ENCODE assay signal across 16 cellular contexts in genomic region chr2:31813016-31813415, GRCh38.
DNase-seq lines count a peak whose midpoint lies in the region; ATAC-seq, FAIRE-seq and TF ChIP-seq lines count a peak whose summit lies in the region.
"Had no signal": no experiment of that assay in that cellular context is flagged by ENCODE, and none has a peak within 500 bp of the region (broad histone marks: within the 10 kb centered on the region; RNA-seq: fewer than 3 reads in every experiment).

No MANE protein-coding gene starts in this region.

- intact Hi-C loops in natural killer cell (cut with micrococcal nuclease), result no loop called here
- intact Hi-C loops in aorta (cut with DNase I), result no loop called here

- H3K4me3 Mint-ChIP-seq in T-helper 17 cell (no peak overlapping the region), natural killer cell (no peak overlapping the region)
- H3K4me3 Mint-ChIP-seq: CD4-positive, CD25-positive, alpha-beta regulatory T cell had no signal

- POLR2A ChIA-PET in A549 (lab: Yijun Ruan, JAX), result interaction anchor here (0.6 kb wide), 1 partner anchor 14 kb away, joined by 3 read pairs; no protein-coding TSS in a partner anchor

- FAIRE-seq in A549 (lab: Jason Lieb, UNC) (no peak), GM18507 (lab: Jason Lieb, UNC) (peak; percentile 44)
- FAIRE-seq: H1 had no signal

- WGBS in A549 (ENCODE audit: missing lambda C conversion rate), result 75% methylated on average over 8 of the region's 8 CpGs
- WGBS in aorta, 2 donors, result 76 to 82% methylated on average over 8 of the region's 8 CpGs

- no peak for TF ChIP-seq RAD21 in A549 (conservative IDR thresholded peaks at IDR 0.05 in 1 of 2, IDR thresholded peaks at IDR 0.05 in 1 of 2)

- H3K4me1 ChIP-seq in A549, result peaks cover 24% of the 10 kb centered on the region
- no peaks in the 10 kb centered on the region for H3K4me1 ChIP-seq in aorta (ENCODE audit: control insufficient read depth in 1 of 2, insufficient read depth in 2 of 2, low read length in 2 of 2)

- H3K4me3 ChIP-seq in A549 (no peak overlapping the region), aorta (ENCODE audit: low read length in 2 of 2) (no peak overlapping the region)

- peak overlapping the region; percentile 62 for H3K4me2 ChIP-seq in A549

- CTCF ChIA-PET in A549 (lab: Yijun Ruan, JAX), result interaction anchor here (1.6 kb wide), 1 partner anchor 118 kb away, joined by 3 read pairs; no protein-coding TSS in a partner anchor

- H3K27me3 Mint-ChIP-seq in T-helper 17 cell (no peaks in the 10 kb centered on the region), natural killer cell (ENCODE audit: low read depth in 2 of 2) (peaks cover 0 to 5% of the 10 kb centered on the region in 2 donors)
- H3K27me3 Mint-ChIP-seq: CD4-positive, CD25-positive, alpha-beta regulatory T cell had no signal

- no peak for DNase-seq in A549 (ENCODE audit: low read depth in 1 of 2, low spot score in 1 of 2)
- DNase-seq in GM18507 (ENCODE audit: extremely low spot score, insufficient read length, low read depth), result no peak
- no peak for DNase-seq in T-helper 17 cell
- DNase-seq in natural killer cell, result no peak
- no peak for DNase-seq in aorta
- DNase-seq in NCI-H524 treated with DMSO at 0.1 percent for 48 hours (lab: John Stamatoyannopoulos, UW), result no peak
- DNase-seq: ACHN; CD4-positive, CD25-positive, alpha-beta regulatory T cell; KG1; NCI-H1092 treated with DMSO at 0.1 percent for 48 hours; NCI-H1930; NCI-H345; NCI-H69; PC-3 had no signal

- no peaks in the 10 kb centered on the region for H3K9me3 Mint-ChIP-seq in natural killer cell

- H3K27ac Mint-ChIP-seq in T-helper 17 cell (peak overlapping the region; percentile 87), natural killer cell (peak overlapping the region; percentile 80 to 81)

- TF ChIP-seq CTCF in A549 (IDR thresholded peaks at IDR 0.05) (no peak), natural killer cell (IDR thresholded peaks at IDR 0.05) (no peak)

- no peaks in the 10 kb centered on the region for H3K36me3 ChIP-seq in aorta (ENCODE audit: control insufficient read depth in 1 of 2, insufficient read depth in 2 of 2, low read length in 1 of 2)

- H3K9me3 ChIP-seq in A549 (no peaks in the 10 kb centered on the region), T-helper 17 cell (ENCODE audit: control insufficient read depth, low read length, poor library complexity, severe bottlenecking) (no peaks in the 10 kb centered on the region), aorta (ENCODE audit: control insufficient read depth, low read length) (no peaks in the 10 kb centered on the region)

- peaks cover 12% of the 10 kb centered on the region for H3K4me1 Mint-ChIP-seq in T-helper 17 cell
- H3K4me1 Mint-ChIP-seq in natural killer cell, result peaks cover 16 to 17% of the 10 kb centered on the region in 2 donors

- H3K27me3 ChIP-seq in aorta (ENCODE audit: control insufficient read depth in 1 of 2, insufficient read depth in 2 of 2, low read length in 1 of 2), result no peaks in the 10 kb centered on the region

- TF ChIP-seq EP300 in A549 (IDR thresholded peaks at IDR 0.05), result no peak

- H3K36me3 Mint-ChIP-seq in T-helper 17 cell (ENCODE audit: low read depth) (no peaks in the 10 kb centered on the region), natural killer cell (no peaks in the 10 kb centered on the region)

- no peak for TF ChIP-seq POLR2A in A549 (IDR thresholded peaks at IDR 0.05; ENCODE audit: low read length)

- H3K27ac ChIP-seq in A549 (peak overlapping the region; percentile 46 to 58; a peak in 4 of 6 replicates), aorta (ENCODE audit: low read depth in 1 of 2, low read length in 2 of 2) (no peak overlapping the region)

- no peak for ATAC-seq in A549
- no peak for ATAC-seq in T-helper 17 cell
- no peak for ATAC-seq in natural killer cell
- no peak for ATAC-seq in GM21360 (IDR thresholded peaks at IDR 0.05; ENCODE audit: unreplicated experiment)
- no peak for ATAC-seq in aorta (ENCODE audit: low FRiP score)
- ATAC-seq: PC-3 had no signal

TF ChIP-seq in A549, 52 proteins besides CTCF, POLR2A, EP300 and RAD21:
- TF ChIP-seq, protein P1, sequence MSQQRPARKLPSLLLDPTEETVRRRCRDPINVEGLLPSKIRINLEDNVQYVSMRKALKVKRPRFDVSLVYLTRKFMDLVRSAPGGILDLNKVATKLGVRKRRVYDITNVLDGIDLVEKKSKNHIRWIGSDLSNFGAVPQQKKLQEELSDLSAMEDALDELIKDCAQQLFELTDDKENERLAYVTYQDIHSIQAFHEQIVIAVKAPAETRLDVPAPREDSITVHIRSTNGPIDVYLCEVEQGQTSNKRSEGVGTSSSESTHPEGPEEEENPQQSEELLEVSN (IDR thresholded peaks at IDR 0.05; ENCODE audit: borderline replicate concordance, low read depth), result no peak
- no peak for TF ChIP-seq MYC (IDR thresholded peaks at IDR 0.05; ENCODE audit: borderline replicate concordance, low read length)
- TF ChIP-seq MAZ (IDR thresholded peaks at IDR 0.05; ENCODE audit: borderline replicate concordance, low read depth, low read length), result no peak
TF ChIP-seq in A549: peak in this region for 0.

Comparison
In these comparisons a context has a peak if more than half of its experiments do, and no peak if none do; other contexts are left out.
1. H3K27ac ChIP-seq: peak in A549 (2 of 2); none in aorta (0 of 2).